15 cellular contexts compared by ENCODE assay signal in genomic region chr11:72779495-72780128, GRCh38. TPM values are rescaled to one million over a fixed set of nuclear protein-coding genes. Genes with fewer than 3 reads are reported as not detected.
DNase-seq lines count a peak whose midpoint lies in the region; ATAC-seq, FAIRE-seq and TF ChIP-seq lines count a peak whose summit lies in the region.
"Had no signal": no experiment of that assay in that cellular context is flagged by ENCODE, and none has a peak within 500 bp of the region (broad histone marks: within the 10 kb centered on the region; RNA-seq: fewer than 3 reads in every experiment).

No MANE protein-coding gene starts in this region.

- H3K36me3 ChIP-seq in small intestine (ENCODE audit: control insufficient read depth in 2 of 2, insufficient read depth in 2 of 2, low read length in 2 of 2): no peaks in the 10 kb centered on the region
- H3K36me3 ChIP-seq: heart left ventricle, thyroid gland had no signal

- 33 to 68% (median 47%) methylated on average over 4 of the region's 4 CpGs for WGBS in small intestine, 3 donors

- peak overlapping the region; percentile 89; the same call in 1 of the 2 replicates for H3K27ac ChIP-seq in VCaP
- H3K27ac ChIP-seq in small intestine (ENCODE audit: low read depth in 1 of 2, low read length in 1 of 2): peak overlapping the region in 1 of 2 donors; percentile 35

- H3K36me3 Mint-ChIP-seq in T-helper 1 cell treated with Interleukin-12 subunit alpha and Interleukin-12 subunit beta and Interleukin-4 antibody, amounts not matched to agents 30 μg/mL and 1 μg/mL, for 36 hours (ENCODE audit: low read depth): peaks cover 8% of the 10 kb centered on the region
- no peaks in the 10 kb centered on the region for H3K36me3 Mint-ChIP-seq in immature natural killer cell
- H3K36me3 Mint-ChIP-seq in progenitor cell of endocrine pancreas (ENCODE audit: insufficient read depth): no peaks in the 10 kb centered on the region

- ATAC-seq in GM21360 (IDR thresholded peaks at IDR 0.05; ENCODE audit: unreplicated experiment): no peak
- ATAC-seq: heart left ventricle had no signal

- no peaks in the 10 kb centered on the region for H3K27me3 ChIP-seq in small intestine (ENCODE audit: control insufficient read depth in 2 of 2, insufficient read depth in 2 of 2, low read length in 2 of 2)
- H3K27me3 ChIP-seq: heart left ventricle, thyroid gland had no signal

- H3K9me3 ChIP-seq in small intestine (ENCODE audit: control insufficient read depth, low read depth): no peaks in the 10 kb centered on the region
- H3K9me3 ChIP-seq: heart left ventricle, thyroid gland had no signal

- peak overlapping the region; percentile 77 for H3K4me3 Mint-ChIP-seq in T-helper 1 cell treated with Interleukin-12 subunit alpha and Interleukin-12 subunit beta and Interleukin-4 antibody, amounts not matched to agents 30 μg/mL and 1 μg/mL, for 36 hours
- peak overlapping the region; percentile 64 to 75 (median 74) for H3K4me3 Mint-ChIP-seq in immature natural killer cell
- H3K4me3 Mint-ChIP-seq in progenitor cell of endocrine pancreas (ENCODE audit: low read depth): peak overlapping the region; percentile 85

- TF ChIP-seq CTCF in VCaP (conservative IDR thresholded peaks at IDR 0.05) (no peak), progenitor cell of endocrine pancreas (IDR thresholded peaks at IDR 0.05; ENCODE audit: unreplicated experiment) (no peak)

- H3K9me3 Mint-ChIP-seq in T-helper 1 cell treated with Interleukin-12 subunit alpha and Interleukin-12 subunit beta and Interleukin-4 antibody, amounts not matched to agents 30 μg/mL and 1 μg/mL, for 36 hours: no peaks in the 10 kb centered on the region
- H3K9me3 Mint-ChIP-seq in immature natural killer cell (no peaks in the 10 kb centered on the region), progenitor cell of endocrine pancreas (ENCODE audit: low read depth) (no peaks in the 10 kb centered on the region)

- peaks cover 23% of the 10 kb centered on the region for H3K4me1 Mint-ChIP-seq in T-helper 1 cell treated with Interleukin-12 subunit alpha and Interleukin-12 subunit beta and Interleukin-4 antibody, amounts not matched to agents 30 μg/mL and 1 μg/mL, for 36 hours (ENCODE audit: low read depth)
- H3K4me1 Mint-ChIP-seq in immature natural killer cell (peaks cover 25 to 38% of the 10 kb centered on the region in 2 donors), progenitor cell of endocrine pancreas (ENCODE audit: low read depth) (peaks cover 64% of the 10 kb centered on the region)

- H3K4me1 ChIP-seq in small intestine (ENCODE audit: control insufficient read depth in 2 of 2, insufficient read depth in 1 of 2, low read depth in 1 of 2, low read length in 1 of 2): peaks cover 0 to 3% of the 10 kb centered on the region in 2 donors

- H3K27ac Mint-ChIP-seq in T-helper 1 cell treated with Interleukin-12 subunit alpha and Interleukin-12 subunit beta and Interleukin-4 antibody, amounts not matched to agents 30 μg/mL and 1 μg/mL, for 36 hours: peak overlapping the region; percentile 68
- peak overlapping the region in 3 of 6 donors; percentile 2 to 90 (median 89) for H3K27ac Mint-ChIP-seq in immature natural killer cell
- peak overlapping the region; percentile 88 for H3K27ac Mint-ChIP-seq in progenitor cell of endocrine pancreas

- FAIRE-seq in small intestine (lab: Jason Lieb, UNC): no peak
- FAIRE-seq: A204.1, endothelial cell of umbilical vein, GM12892 had no signal

- DNase-seq in T-helper 1 cell: no peak
- no peak for DNase-seq in immature natural killer cell
- DNase-seq in progenitor cell of endocrine pancreas (ENCODE audit: low spot score, unreplicated experiment): no peak
- DNase-seq in inferior parietal cortex (ENCODE audit: extremely low spot score): no peak
- no peak for DNase-seq in small intestine
- DNase-seq: activated CD4-positive, alpha-beta T cell treated with anti-CD3 and anti-CD28 coated beads, Interleukin-2, amount 50 U/mL, for 4 hours; Karpas-422; thyroid gland had no signal

- H3K27me3 Mint-ChIP-seq in T-helper 1 cell treated with Interleukin-12 subunit alpha and Interleukin-12 subunit beta and Interleukin-4 antibody, amounts not matched to agents 30 μg/mL and 1 μg/mL, for 36 hours (ENCODE audit: low read depth): no peaks in the 10 kb centered on the region
- H3K27me3 Mint-ChIP-seq in immature natural killer cell (ENCODE audit: low read depth in 3 of 3) (peaks cover 0 to 4% (median 2%) of the 10 kb centered on the region in 3 donors), progenitor cell of endocrine pancreas (no peaks in the 10 kb centered on the region)

- peak overlapping the region in 1 of 2 donors; percentile 68 for H3K4me3 ChIP-seq in small intestine (ENCODE audit: low read depth in 1 of 2, low read length in 2 of 2)

RNA-seq across cellular contexts. Expression of gene STARD10, which starts 14.2 kb away (rescaled TPM):
- polyA plus RNA-seq in immature natural killer cell (10 to 100 TPM; 26.3 to 50.1 (median 35.6) TPM), small intestine (100 to 1,000 TPM; 169 to 331 (median 238) TPM)
- total RNA-seq in progenitor cell of endocrine pancreas: 212 and 220 TPM in 2 replicates

RNA-seq across cellular contexts. Expression of gene ARAP1, which starts 27.4 kb away (rescaled TPM):
- polyA plus RNA-seq in immature natural killer cell (10 to 100 TPM in 2 of 3 donors, 1 to 10 TPM in 1; 4.7 to 34.6 (median 16.4) TPM), small intestine (10 to 100 TPM; 42.2 to 58.4 (median 48.0) TPM)
- total RNA-seq in progenitor cell of endocrine pancreas: 83.4 and 86.7 TPM in 2 replicates

RNA-seq across cellular contexts. Expression of gene ATG16L2, which starts 34.6 kb away (rescaled TPM):
- polyA plus RNA-seq in immature natural killer cell (10 to 100 TPM; 11.4 to 24.6 (median 18.7) TPM), small intestine (10 to 100 TPM; 19.7 to 43.2 (median 37.0) TPM)
- total RNA-seq in progenitor cell of endocrine pancreas: 43.8 and 43.9 TPM in 2 replicates
